In genomic region chr14:31205681-31206535, GRCh38 we compare ENCODE assay signal across 8 cellular contexts. TPM values are rescaled to one million over a fixed set of nuclear protein-coding genes. Genes with fewer than 3 reads are reported as not detected.
DNase-seq lines count a peak whose midpoint lies in the region; ATAC-seq and TF ChIP-seq lines count a peak whose summit lies in the region.

No MANE protein-coding gene starts in this region.

- H3K27ac ChIP-seq in 22Rv1 = peak overlapping the region; percentile 97
- H3K27ac ChIP-seq in OCI-LY7 (ENCODE audit: low read depth, low read length, poor library complexity, severe bottlenecking) = peak overlapping the region; percentile 88
- peak overlapping the region; percentile 46 to 91 for H3K27ac ChIP-seq in coronary artery

- intact Hi-C loops in OCI-LY7 (cut with micrococcal nuclease; ENCODE audit: unreplicated experiment) = loop anchor here (2.0 to 5.0 kb wide), 5 partner anchors 151 to 996 kb away; partner anchors contain the start of genes AP4S1, COCH, RNU6-7 and RNU6-8

- BruUV-seq in OCI-LY7 (replicated peaks; lab: Mats Ljungman, UMichigan) = TSS peak; percentile 76

- ATAC-seq in GM21515 (IDR thresholded peaks at IDR 0.05; ENCODE audit: unreplicated experiment) = no peak
- ATAC-seq in HG02763 (IDR thresholded peaks at IDR 0.05; ENCODE audit: unreplicated experiment) = no peak

- H3K79me2 ChIP-seq in OCI-LY7 (ENCODE audit: insufficient read depth, low read depth, low read length) = peaks cover 58% of the 10 kb centered on the region

- no peak overlapping the region for H2AFZ ChIP-seq in OCI-LY7 (ENCODE audit: low read length)

- peak overlapping the region; percentile 69 for H3K4me2 ChIP-seq in OCI-LY7 (ENCODE audit: low read length)

- no peaks in the 10 kb centered on the region for H3K9me3 ChIP-seq in OCI-LY7 (ENCODE audit: low read length)

- H4K20me1 ChIP-seq in OCI-LY7 (ENCODE audit: insufficient read depth, low read length) = peaks cover 13% of the 10 kb centered on the region

- TF ChIP-seq CTCF in 22Rv1 (IDR thresholded peaks at IDR 0.05) = no peak
- TF ChIP-seq CTCF in OCI-LY7 (conservative IDR thresholded peaks at IDR 0.05; ENCODE audit: low read length) = no peak
- no peak for TF ChIP-seq CTCF in coronary artery (IDR thresholded peaks at IDR 0.05)

- H3K9me2 ChIP-seq in OCI-LY7 (ENCODE audit: insufficient read depth, low read length) = no peaks in the 10 kb centered on the region

- POLR2A ChIA-PET in OCI-LY7 (lab: Charles Lee) = interaction anchor here (0.8 to 1.8 kb wide), 5 partner anchors 9 to 62 kb away, joined by 3 to 6 read pairs (median 4); no protein-coding TSS in a partner anchor

- CTCF ChIA-PET in OCI-LY7 (lab: Charles Lee; ENCODE audit: unreplicated experiment) = interaction anchor here (0.9 to 1.4 kb wide), 2 partner anchors 22 to 156 kb away, joined by 3 read pairs; no protein-coding TSS in a partner anchor

- H3K4me3 ChIP-seq in OCI-LY7 (ENCODE audit: low read depth, low read length, poor library complexity, severe bottlenecking) (peak overlapping the region; percentile 96), coronary artery (peak overlapping the region; percentile 83)

- peaks cover 48% of the 10 kb centered on the region for H3K36me3 ChIP-seq in OCI-LY7 (ENCODE audit: insufficient read depth, low read length)

- DNase-seq in GM04503 (ENCODE audit: low read depth) (peak; percentile 79), OCI-LY7 (ENCODE audit: low spot score) (peak; percentile 46), coronary artery (ENCODE audit: low spot score) (no peak), midbrain (lab: John Stamatoyannopoulos, UW) (peak; percentile 3), MV-4-11 (lab: John Stamatoyannopoulos, UW) (no peak)

- H3K4me1 ChIP-seq in OCI-LY7 (ENCODE audit: insufficient read depth, low read length, poor library complexity, severe bottlenecking) = peaks cover 23% of the 10 kb centered on the region

RNA-seq across cellular contexts. Expression of gene HECTD1, which starts 1.7 kb away (rescaled TPM):
- total RNA-seq in OCI-LY7 (2014; rRNA removed; shearing (Covaris generic)) = 90.3 and 119 TPM in 2 replicates
- total RNA-seq in OCI-LY7 (2022) = 126 and 127 TPM in 2 replicates

Comparison
In these comparisons a context has a peak if more than half of its experiments do, and no peak if none do; other contexts are left out.
1. DNase-seq: peak in GM04503 (single experiment), OCI-LY7 (single experiment) and midbrain (single experiment); none in coronary artery (single experiment) and MV-4-11 (single experiment).
2. Peak in every context shown above with its lines, with median percentiles within 50 percentile points of each other: H3K27ac ChIP-seq.